Comparison of ENCODE assay signal across 11 cellular contexts in genomic region chr6:75272145-75272840, GRCh38. TPM values are rescaled to one million over a fixed set of nuclear protein-coding genes. Genes with fewer than 3 reads are reported as not detected.
DNase-seq lines count a peak whose midpoint lies in the region; ATAC-seq and TF ChIP-seq lines count a peak whose summit lies in the region.
"Had no signal": no experiment of that assay in that cellular context is flagged by ENCODE, and none has a peak within 500 bp of the region (broad histone marks: within the 10 kb centered on the region; RNA-seq: fewer than 3 reads in every experiment).

No MANE protein-coding gene starts in this region.

- TF ChIP-seq POLR2A in gastroesophageal sphincter (IDR thresholded peaks at IDR 0.05): no peak
- no peak for TF ChIP-seq POLR2A in ovary (IDR thresholded peaks at IDR 0.05)

- 82 to 88% methylated on average over 4 to 5 of the region's 5 CpGs for WGBS in gastroesophageal sphincter (ENCODE audit: low coverage in 1 of 2), 2 donors
- WGBS in ovary, 3 donors: 88 to 92% (median 90%) methylated on average over 5 of the region's 5 CpGs

- H3K27ac ChIP-seq in cardiac muscle cell: peak overlapping the region; percentile 32
- peak overlapping the region in 3 of 4 donors; percentile 2 to 47 (median 15) for H3K27ac ChIP-seq in gastroesophageal sphincter
- H3K27ac ChIP-seq in ovary: no peak overlapping the region

- H3K27ac Mint-ChIP-seq in activated B cell treated with CpG ODN at 0.5 μM for 24 hours: peak overlapping the region; percentile 20
- peak overlapping the region; percentile 86 for H3K27ac Mint-ChIP-seq in type B pancreatic cell

- H3K9me3 Mint-ChIP-seq in activated B cell treated with CpG ODN at 0.5 μM for 24 hours (no peaks in the 10 kb centered on the region), type B pancreatic cell (peaks cover 20% of the 10 kb centered on the region)

- TF ChIP-seq EP300 in gastroesophageal sphincter (IDR thresholded peaks at IDR 0.05) (no peak), ovary (IDR thresholded peaks at IDR 0.05) (no peak)

- H3K36me3 Mint-ChIP-seq in activated B cell treated with CpG ODN at 0.5 μM for 24 hours (ENCODE audit: low read depth) (peaks cover 55% of the 10 kb centered on the region), type B pancreatic cell (peaks cover 70% of the 10 kb centered on the region)

- H3K4me3 Mint-ChIP-seq in activated B cell treated with CpG ODN at 0.5 μM for 24 hours: no peak overlapping the region
- no peak overlapping the region for H3K4me3 Mint-ChIP-seq in type B pancreatic cell

- POLR2A ChIA-PET in activated B cell treated with CpG ODN at 0.5 μM for 24 hours (lab: Charles Lee): interaction anchor here (0.5 to 0.6 kb wide), 2 partner anchors 1665 to 1745 kb away, joined by 3 read pairs; no protein-coding TSS in a partner anchor

- CTCF ChIA-PET in activated B cell treated with CpG ODN at 0.5 μM for 24 hours (lab: Charles Lee): interaction anchor here (0.8 to 0.9 kb wide), 2 partner anchors 12 to 61 kb away, joined by 3 read pairs; no protein-coding TSS in a partner anchor

- H3K4me1 ChIP-seq in cardiac muscle cell (ENCODE audit: low read depth): peaks cover 10% of the 10 kb centered on the region
- H3K4me1 ChIP-seq in gastroesophageal sphincter: peaks cover 3 to 70% (median 3%) of the 10 kb centered on the region in 3 donors
- H3K4me1 ChIP-seq in ovary (ENCODE audit: insufficient read depth): peaks cover 5% of the 10 kb centered on the region

- no peak for ATAC-seq in left cardiac atrium
- ATAC-seq in activated B cell treated with CpG ODN at 0.5 μM for 24 hours (ENCODE audit: low read depth): no peak
- ATAC-seq in gastroesophageal sphincter: no peak
- ATAC-seq in HG03342 (IDR thresholded peaks at IDR 0.05; ENCODE audit: unreplicated experiment): no peak

- no peaks in the 10 kb centered on the region for H3K27me3 ChIP-seq in cardiac muscle cell
- no peaks in the 10 kb centered on the region for H3K27me3 ChIP-seq in gastroesophageal sphincter
- no peaks in the 10 kb centered on the region for H3K27me3 ChIP-seq in ovary

- H3K9me3 ChIP-seq in cardiac muscle cell (ENCODE audit: low read depth) (no peaks in the 10 kb centered on the region), gastroesophageal sphincter (no peaks in the 10 kb centered on the region), ovary (no peaks in the 10 kb centered on the region)

- DNase-seq in cardiac muscle cell (ENCODE audit: low read depth in 1 of 2, low spot score in 1 of 2) (peak in 1 of 2 donors; percentile 57), left cardiac atrium (no peak), activated B cell treated with CpG ODN at 0.5 μM for 24 hours (no peak), type B pancreatic cell (ENCODE audit: extremely low spot score, unreplicated experiment) (no peak), ovary (no peak), NCI-H1048 (lab: John Stamatoyannopoulos, UW) (no peak)
- DNase-seq: DMS79; OCI-M1; stimulated activated CD4-positive, alpha-beta T cell treated with anti-CD3 and anti-CD28 coated beads, Interleukin-2, amount 100 ng/mL, for 24 hours had no signal

- H3K36me3 ChIP-seq in cardiac muscle cell (no peaks in the 10 kb centered on the region), gastroesophageal sphincter (peaks cover 0 to 10% of the 10 kb centered on the region in 2 donors), ovary (no peaks in the 10 kb centered on the region)

- H3K4me3 ChIP-seq in cardiac muscle cell: no peak overlapping the region
- H3K4me3 ChIP-seq in gastroesophageal sphincter: no peak overlapping the region
- H3K4me3 ChIP-seq in ovary: no peak overlapping the region

- TF ChIP-seq CTCF in cardiac muscle cell (IDR thresholded peaks at IDR 0.05; ENCODE audit: low read depth, low read length) (no peak), activated B cell treated with CpG ODN at 0.5 μM for 24 hours (IDR thresholded peaks at IDR 0.05) (no peak), gastroesophageal sphincter (IDR thresholded peaks at IDR 0.05) (no peak), type B pancreatic cell (conservative IDR thresholded peaks at IDR 0.05) (no peak), ovary (IDR thresholded peaks at IDR 0.05) (no peak)

- intact Hi-C loops in left cardiac atrium (cut with DNase I): no loop called here
- intact Hi-C loops in activated B cell treated with CpG ODN at 0.5 μM for 24 hours (cut with micrococcal nuclease): no loop called here
- intact Hi-C loops in ovary (cut with DNase I): no loop called here

- peaks cover 49% of the 10 kb centered on the region for H3K4me1 Mint-ChIP-seq in activated B cell treated with CpG ODN at 0.5 μM for 24 hours
- peaks cover 35% of the 10 kb centered on the region for H3K4me1 Mint-ChIP-seq in type B pancreatic cell (ENCODE audit: unreplicated experiment)

- H3K27me3 Mint-ChIP-seq in activated B cell treated with CpG ODN at 0.5 μM for 24 hours (no peaks in the 10 kb centered on the region), type B pancreatic cell (no peaks in the 10 kb centered on the region)

RNA-seq across cellular contexts. Expression of gene TMEM30A, which starts 12.3 kb away (rescaled TPM):
- 25.3 and 30.0 TPM in 2 replicates for total RNA-seq in cardiac muscle cell
- polyA plus RNA-seq in cardiac muscle cell: 33.5 and 45.5 TPM in 2 replicates
- 10 to 100 TPM; 55.2 to 82.8 TPM for total RNA-seq in left cardiac atrium
- 36.8 and 38.7 TPM in 2 replicates for total RNA-seq in activated B cell treated with CpG ODN at 0.5 μM for 24 hours
- total RNA-seq in gastroesophageal sphincter: 100 to 1,000 TPM in 2 of 4 donors, 10 to 100 TPM in 2; 90.2 to 125 (median 97.5) TPM
- 78.7 and 146 TPM in 2 replicates for total RNA-seq in type B pancreatic cell (ENCODE audit: low replicate concordance)
- 10 to 100 TPM; 48.9 to 88.0 (median 72.8) TPM for total RNA-seq in ovary
- 10 to 100 TPM; 46.1 to 61.6 TPM for polyA plus RNA-seq in ovary

RNA-seq across cellular contexts. Expression of gene COX7A2, which starts 28.7 kb away (rescaled TPM):
- total RNA-seq in cardiac muscle cell (184 and 768 TPM in 2 replicates), left cardiac atrium (100 to 1,000 TPM; 689 to 799 TPM), activated B cell treated with CpG ODN at 0.5 μM for 24 hours (259 and 301 TPM in 2 replicates), gastroesophageal sphincter (100 to 1,000 TPM; 148 to 764 (median 376) TPM), type B pancreatic cell (ENCODE audit: low replicate concordance) (370 and 456 TPM in 2 replicates), ovary (100 to 1,000 TPM; 178 to 297 (median 202) TPM)
- polyA plus RNA-seq in cardiac muscle cell (984 and 1,135 TPM in 2 replicates), ovary (100 to 1,000 TPM; 316 to 377 TPM)

Comparison
In these comparisons a context has a peak if more than half of its experiments do, and no peak if none do; other contexts are left out.
1. H3K27ac ChIP-seq: peak in cardiac muscle cell (single experiment) and gastroesophageal sphincter (3 of 4); none in ovary (0 of 2).